ENCODE assay signal across 8 cellular contexts in the genomic region with DNA sequence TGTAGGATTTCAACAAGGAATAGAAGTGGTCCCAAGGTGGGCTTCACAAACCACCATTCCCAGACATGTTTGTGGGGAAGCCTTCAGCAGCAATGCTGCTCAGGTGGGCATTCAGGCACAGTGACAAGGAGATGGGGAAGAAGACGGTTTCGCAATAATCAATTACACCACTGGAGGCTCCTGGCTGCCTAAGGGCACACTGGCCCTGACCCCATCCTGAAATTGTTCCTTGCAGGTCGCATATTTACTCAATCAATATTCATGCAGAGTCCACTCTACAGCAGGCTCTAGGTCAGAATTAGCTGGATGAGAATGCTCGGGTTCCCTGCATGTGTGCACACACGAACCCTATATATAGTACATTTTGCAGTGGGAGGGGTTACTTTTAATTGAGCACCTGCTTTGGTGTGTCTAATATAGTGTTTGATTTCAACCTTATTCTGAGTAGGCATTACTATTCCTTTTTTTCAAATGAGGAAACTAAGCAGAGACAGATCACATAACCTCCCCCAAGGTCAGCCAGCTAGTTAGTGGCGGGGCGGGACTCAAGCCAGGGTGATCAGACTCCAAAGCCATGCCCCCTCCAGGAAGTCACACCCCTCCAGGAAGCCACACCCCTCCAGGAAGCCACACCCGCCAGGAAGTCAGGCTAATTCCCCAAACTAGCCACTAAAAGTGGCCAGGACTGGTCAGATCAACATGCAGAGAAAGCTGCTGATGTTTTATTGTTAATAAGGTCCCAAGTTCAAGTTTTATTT.
DNase-seq lines count a peak whose midpoint lies in the region; ATAC-seq and TF ChIP-seq lines count a peak whose summit lies in the region.

No MANE protein-coding gene starts in this region.

- no peak overlapping the region for H3K23ac ChIP-seq in neuronal stem cell (ENCODE audit: low read depth, low read length, poor library complexity)

- H4K91ac ChIP-seq in neuronal stem cell (ENCODE audit: low read depth, low read length, poor library complexity), result no peak overlapping the region

- H3K4me1 ChIP-seq in RWPE2 (ENCODE audit: insufficient read depth, poor library complexity, severe bottlenecking), result peaks cover 33% of the 10 kb centered on the region
- no peaks in the 10 kb centered on the region for H3K4me1 ChIP-seq in mucosa of descending colon (ENCODE audit: low read depth)
- H3K4me1 ChIP-seq in neuronal stem cell (ENCODE audit: control insufficient read depth in 2 of 2, insufficient read depth in 1 of 2, low read depth in 1 of 2, low read length in 2 of 2), result peaks cover 5 to 10% of the 10 kb centered on the region in 2 donors

- no peaks in the 10 kb centered on the region for H3K27me3 ChIP-seq in H7 (ENCODE audit: control insufficient read depth, insufficient read depth, low read length)
- no peaks in the 10 kb centered on the region for H3K27me3 ChIP-seq in RWPE2 (ENCODE audit: insufficient read depth, poor library complexity, severe bottlenecking)
- H3K27me3 ChIP-seq in neuronal stem cell (ENCODE audit: control insufficient read depth in 3 of 3, insufficient read depth in 3 of 3, low read depth in 1 of 3, low read length in 3 of 3), result no peaks in the 10 kb centered on the region

- peak; percentile 70 for DNase-seq in AG20443 (ENCODE audit: low spot score)
- DNase-seq in H7, result peak; percentile 84
- peak; percentile 91 for DNase-seq in RWPE2 (ENCODE audit: low spot score)
- DNase-seq in choroid plexus epithelial cell (ENCODE audit: low read depth), result peak; percentile 67
- peak; percentile 85 to 90 (median 89) for DNase-seq in mucosa of descending colon
- no peak for DNase-seq in DMS153 (lab: John Stamatoyannopoulos, UW)
- DNase-seq in neuronal stem cell (ENCODE audit: low spot score), result no peak

- H3K9ac ChIP-seq in neuronal stem cell (ENCODE audit: low read depth, low read length, poor library complexity), result no peak overlapping the region

- H3K36me3 ChIP-seq in H7 (replicated peaks; ENCODE audit: control insufficient read depth, insufficient read depth, low read length) (no peaks in the 10 kb centered on the region), RWPE2 (ENCODE audit: low read depth) (no peaks in the 10 kb centered on the region), mucosa of descending colon (ENCODE audit: low read depth) (no peaks in the 10 kb centered on the region), neuronal stem cell (replicated peaks in 1 of 2; ENCODE audit: control insufficient read depth in 2 of 2, insufficient read depth in 2 of 2, low read length in 2 of 2) (no peaks in the 10 kb centered on the region)

- intact Hi-C loops in mucosa of descending colon (cut with DNase I, micrococcal nuclease), result no loop called here

- no peak overlapping the region for H2AK5ac ChIP-seq in neuronal stem cell (ENCODE audit: low read depth, low read length)

- ATAC-seq in RWPE2 (ENCODE audit: low read depth), result peak; percentile 78
- ATAC-seq in mucosa of descending colon, result peak; percentile 100
- ATAC-seq in HG03442 (IDR thresholded peaks at IDR 0.05; ENCODE audit: unreplicated experiment), result no peak

- H3K4me2 ChIP-seq in neuronal stem cell (ENCODE audit: insufficient read depth, low read length, poor library complexity, severe bottlenecking), result no peak overlapping the region

- no peak overlapping the region for H3K18ac ChIP-seq in neuronal stem cell (ENCODE audit: low read length)

- H2BK5ac ChIP-seq in neuronal stem cell (ENCODE audit: low read length), result no peak overlapping the region

- H3K9me3 ChIP-seq in RWPE2 (ENCODE audit: severe bottlenecking), result no peaks in the 10 kb centered on the region
- H3K9me3 ChIP-seq in mucosa of descending colon, result no peaks in the 10 kb centered on the region
- H3K9me3 ChIP-seq in neuronal stem cell (replicated peaks in 1 of 2; ENCODE audit: control insufficient read depth in 2 of 2, insufficient read depth in 1 of 2, low read depth in 1 of 2, low read length in 2 of 2), result peaks cover 0 to 5% of the 10 kb centered on the region in 2 donors

- H3K14ac ChIP-seq in neuronal stem cell (ENCODE audit: low read length), result no peak overlapping the region

- no peak overlapping the region for H3K4me3 ChIP-seq in H7 (ENCODE audit: insufficient read depth, low read depth, low read length)
- H3K4me3 ChIP-seq in RWPE2 (ENCODE audit: severe bottlenecking), result no peak overlapping the region
- no peak overlapping the region for H3K4me3 ChIP-seq in choroid plexus epithelial cell (ENCODE audit: low read depth, low read length)
- H3K4me3 ChIP-seq in mucosa of descending colon, result no peak overlapping the region
- H3K4me3 ChIP-seq in neuronal stem cell (ENCODE audit: low read length in 2 of 2), result no peak overlapping the region

- no peak overlapping the region for H2BK15ac ChIP-seq in neuronal stem cell (ENCODE audit: low read length)

- peak overlapping the region; percentile 99 for H3K27ac ChIP-seq in RWPE2 (ENCODE audit: poor library complexity, severe bottlenecking)
- no peak overlapping the region for H3K27ac ChIP-seq in neuronal stem cell (replicated peaks; ENCODE audit: low read length)

- no peak overlapping the region for H3K4ac ChIP-seq in neuronal stem cell (ENCODE audit: low read length)

- no peak overlapping the region for H2AFZ ChIP-seq in neuronal stem cell (ENCODE audit: low read length)

- TF ChIP-seq CTCF in RWPE2 (IDR thresholded peaks at IDR 0.05; ENCODE audit: poor library complexity, severe bottlenecking) (no peak), choroid plexus epithelial cell (conservative IDR thresholded peaks at IDR 0.05; ENCODE audit: low read depth, low read length) (no peak), mucosa of descending colon (IDR thresholded peaks at IDR 0.05) (no peak)

- no peak overlapping the region for H2BK12ac ChIP-seq in neuronal stem cell (ENCODE audit: low read length)

- WGBS in neuronal stem cell (ENCODE audit: extremely low coverage in 2 of 2, insufficient read length in 2 of 2, insufficient replicate concordance in 1 of 2), 2 donors, result no CpG with 5 or more reads among the region's 8 CpGs

- H2BK120ac ChIP-seq in neuronal stem cell (ENCODE audit: low read depth, low read length), result no peak overlapping the region

- H4K8ac ChIP-seq in neuronal stem cell (ENCODE audit: low read depth, low read length), result no peak overlapping the region

- H3K79me1 ChIP-seq in neuronal stem cell (ENCODE audit: low read depth, low read length), result no peaks in the 10 kb centered on the region

Comparison
In these comparisons a context has a peak if more than half of its experiments do, and no peak if none do; other contexts are left out.
1. DNase-seq: peak in AG20443 (single experiment), H7 (single experiment), RWPE2 (single experiment), choroid plexus epithelial cell (single experiment) and mucosa of descending colon (3 of 3); none in DMS153 (single experiment) and neuronal stem cell (single experiment).